ENCODE assay signal across 15 cellular contexts in the genomic region with DNA sequence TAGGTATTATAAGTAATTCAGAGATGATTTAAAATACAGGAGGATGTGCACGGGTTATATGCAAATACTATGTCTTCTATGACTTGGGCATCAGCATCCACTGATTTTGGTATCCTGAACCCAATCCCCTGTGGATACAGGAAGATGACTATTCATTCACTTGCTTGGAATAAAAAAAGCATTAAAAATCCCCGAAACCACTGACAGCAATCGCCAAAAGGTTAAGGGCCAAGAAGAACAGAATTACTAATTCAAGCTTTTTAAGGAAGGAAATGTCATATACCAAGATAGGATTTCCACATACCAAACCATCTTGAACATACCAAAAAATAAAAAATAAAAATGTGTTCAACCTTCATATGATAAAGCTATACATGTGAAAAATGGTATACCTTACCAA.
DNase-seq lines count a peak whose midpoint lies in the region; FAIRE-seq and TF ChIP-seq lines count a peak whose summit lies in the region.
"Had no signal": no experiment of that assay in that cellular context is flagged by ENCODE, and none has a peak within 500 bp of the region (broad histone marks: within the 10 kb centered on the region; RNA-seq: fewer than 3 reads in every experiment).

No MANE protein-coding gene starts in this region.

- in situ Hi-C loops in astrocyte of the cerebellum (cut with HindIII; ENCODE audit: low sequenced_read_pairs) = no loop called here

- no peak for TF ChIP-seq CTCF in CD14-positive monocyte (IDR thresholded peaks at IDR 0.05)
- TF ChIP-seq CTCF in astrocyte of the cerebellum (IDR thresholded peaks at IDR 0.05; ENCODE audit: low read depth, low read length, missing control alignments) = no peak
- TF ChIP-seq CTCF in coronary artery (IDR thresholded peaks at IDR 0.05) = no peak
- no peak for TF ChIP-seq CTCF in GM10248 (IDR thresholded peaks at IDR 0.05; ENCODE audit: control extremely low read depth, extremely low read depth, low read depth, missing control alignments)

- peaks cover 59% of the 10 kb centered on the region for H3K4me1 Mint-ChIP-seq in CD14-positive monocyte
- peaks cover 10% of the 10 kb centered on the region for H3K4me1 Mint-ChIP-seq in activated CD4-positive, alpha-beta memory T cell treated with anti-CD3 and anti-CD28 coated beads, Interleukin-2, amount 10 ng/mL, durations not matched to agents 7 days and 5 days

- no peaks in the 10 kb centered on the region for H3K9me3 ChIP-seq in small intestine (ENCODE audit: control insufficient read depth, low read depth)

- no peak for FAIRE-seq in small intestine (lab: Jason Lieb, UNC)
- FAIRE-seq: GM12891 had no signal

- H3K9me3 Mint-ChIP-seq in CD14-positive monocyte = peaks cover 0 to 9% (median 2%) of the 10 kb centered on the region in 7 donors
- H3K9me3 Mint-ChIP-seq in activated CD4-positive, alpha-beta memory T cell treated with anti-CD3 and anti-CD28 coated beads, Interleukin-2, amount 10 ng/mL, durations not matched to agents 7 days and 5 days = no peaks in the 10 kb centered on the region
- H3K9me3 Mint-ChIP-seq: IgD-negative memory B cell had no signal

- DNase-seq in AML-193 (lab: John Stamatoyannopoulos, UW) = peak; percentile 32 to 39
- DNase-seq in CD14-positive monocyte (ENCODE audit: low spot score) = no peak
- peak; percentile 16 for DNase-seq in astrocyte of the cerebellum (ENCODE audit: low read depth)
- peak; percentile 28 for DNase-seq in fibroblast of gingiva (ENCODE audit: low read depth)
- no peak for DNase-seq in coronary artery (ENCODE audit: low spot score)
- no peak for DNase-seq in activated CD4-positive, alpha-beta memory T cell treated with anti-CD3 and anti-CD28 coated beads, Interleukin-2, amount 10 ng/mL, durations not matched to agents 7 days and 5 days
- DNase-seq in small intestine = no peak
- DNase-seq in GM10248 (ENCODE audit: extremely low spot score) = no peak
- DNase-seq: ACHN, Calu3, DMS 273 treated with DMSO at 0.1 percent for 48 hours, GM23248 had no signal

- no peaks in the 10 kb centered on the region for H3K27me3 ChIP-seq in small intestine (ENCODE audit: control insufficient read depth in 2 of 2, insufficient read depth in 2 of 2, low read length in 2 of 2)

- POLR2A ChIA-PET in activated CD4-positive, alpha-beta memory T cell treated with anti-CD3 and anti-CD28 coated beads, Interleukin-2, amount 10 ng/mL, durations not matched to agents 7 days and 5 days (lab: Charles Lee) = no interaction called here
- POLR2A ChIA-PET in GM10248 (lab: Yijun Ruan, JAX) = no interaction called here

- H3K27ac ChIP-seq in coronary artery = no peak overlapping the region
- H3K27ac ChIP-seq in small intestine (ENCODE audit: low read depth in 1 of 2, low read length in 1 of 2) = no peak overlapping the region
- H3K27ac ChIP-seq: GM23248 had no signal

- peaks cover 0 to 8% of the 10 kb centered on the region in 2 donors for H3K4me1 ChIP-seq in small intestine (ENCODE audit: control insufficient read depth in 2 of 2, insufficient read depth in 1 of 2, low read depth in 1 of 2, low read length in 1 of 2)

- no peaks in the 10 kb centered on the region for H3K36me3 ChIP-seq in small intestine (ENCODE audit: control insufficient read depth in 2 of 2, insufficient read depth in 2 of 2, low read length in 2 of 2)

- no peak overlapping the region for H3K4me3 ChIP-seq in astrocyte of the cerebellum (ENCODE audit: low read depth, low read length)
- H3K4me3 ChIP-seq in coronary artery = no peak overlapping the region
- H3K4me3 ChIP-seq in small intestine (ENCODE audit: low read depth in 1 of 2, low read length in 2 of 2) = no peak overlapping the region
- H3K4me3 ChIP-seq: GM23248 had no signal

- no peak overlapping the region for H3K4me3 Mint-ChIP-seq in CD14-positive monocyte
- H3K4me3 Mint-ChIP-seq in activated CD4-positive, alpha-beta memory T cell treated with anti-CD3 and anti-CD28 coated beads, Interleukin-2, amount 10 ng/mL, durations not matched to agents 7 days and 5 days = no peak overlapping the region
- H3K4me3 Mint-ChIP-seq: B cell had no signal

- H3K36me3 Mint-ChIP-seq in CD14-positive monocyte = peaks cover 0 to 6% of the 10 kb centered on the region in 2 donors
- peaks cover 2% of the 10 kb centered on the region for H3K36me3 Mint-ChIP-seq in activated CD4-positive, alpha-beta memory T cell treated with anti-CD3 and anti-CD28 coated beads, Interleukin-2, amount 10 ng/mL, durations not matched to agents 7 days and 5 days (ENCODE audit: low read depth)

- 65 to 92% (median 89%) methylated on average over 3 of the region's 3 CpGs for WGBS in small intestine, 3 donors

- CTCF ChIA-PET in activated CD4-positive, alpha-beta memory T cell treated with anti-CD3 and anti-CD28 coated beads, Interleukin-2, amount 10 ng/mL, durations not matched to agents 7 days and 5 days (lab: Charles Lee) = interaction anchor here (1.0 kb wide), 1 partner anchor 17 kb away, joined by 5 read pairs; no protein-coding TSS in a partner anchor
- CTCF ChIA-PET in GM10248 (lab: Yijun Ruan, JAX) = interaction anchor here (0.7 to 2.7 kb wide), 9 partner anchors 16 to 472 kb away, joined by 3 to 11 read pairs (median 4); partner anchors contain the start of gene MELTF

- intact Hi-C loops in CD14-positive monocyte (cut with micrococcal nuclease) = no loop called here

- H3K27me3 Mint-ChIP-seq in CD14-positive monocyte (ENCODE audit: low read depth in 3 of 3) = no peaks in the 10 kb centered on the region
- H3K27me3 Mint-ChIP-seq in activated CD4-positive, alpha-beta memory T cell treated with anti-CD3 and anti-CD28 coated beads, Interleukin-2, amount 10 ng/mL, durations not matched to agents 7 days and 5 days = no peaks in the 10 kb centered on the region
- H3K27me3 Mint-ChIP-seq: B cell, IgD-negative memory B cell had no signal

- peak overlapping the region in 4 of 7 donors; percentile 26 to 85 (median 46) for H3K27ac Mint-ChIP-seq in CD14-positive monocyte
- H3K27ac Mint-ChIP-seq in activated CD4-positive, alpha-beta memory T cell treated with anti-CD3 and anti-CD28 coated beads, Interleukin-2, amount 10 ng/mL, durations not matched to agents 7 days and 5 days = no peak overlapping the region
- H3K27ac Mint-ChIP-seq: B cell had no signal

Comparison
In these comparisons a context has a peak if more than half of its experiments do, and no peak if none do; other contexts are left out.
1. DNase-seq: peak in AML-193 (2 of 2), astrocyte of the cerebellum (single experiment) and fibroblast of gingiva (single experiment); none in CD14-positive monocyte (single experiment), coronary artery (single experiment), activated CD4-positive, alpha-beta memory T cell treated with anti-CD3 and anti-CD28 coated beads, Interleukin-2, amount 10 ng/mL, durations not matched to agents 7 days and 5 days (single experiment), small intestine (single experiment) and GM10248 (single experiment).